Comparison of ENCODE assay signal across 17 cellular contexts in the genomic region with DNA sequence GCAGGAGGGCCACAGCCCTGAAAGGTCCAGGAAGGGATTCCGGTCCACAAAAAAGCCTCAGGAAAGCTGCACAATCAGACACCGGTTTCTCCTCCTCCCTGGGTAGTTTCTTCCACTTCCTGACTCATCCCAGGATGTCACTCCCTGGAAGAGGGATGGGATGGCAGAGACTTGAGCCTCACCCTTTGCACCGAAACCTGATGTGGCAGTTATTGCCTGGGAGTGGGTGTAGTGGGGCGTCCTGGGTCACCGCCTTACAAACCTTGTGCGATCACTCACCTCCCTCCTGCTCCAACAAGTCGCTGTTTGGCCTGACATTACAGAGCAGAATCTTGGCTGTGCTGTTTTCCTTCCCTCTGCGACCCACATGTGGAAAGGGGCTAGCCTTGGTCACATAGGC.
A peak's percentile ranks its signal among the peaks of the same experiment; 100 is the strongest.
DNase-seq lines count a peak whose midpoint lies in the region; FAIRE-seq and TF ChIP-seq lines count a peak whose summit lies in the region.
"Had no signal": no experiment of that assay in that cellular context is flagged by ENCODE, and none has a peak within 500 bp of the region (broad histone marks: within the 10 kb centered on the region; RNA-seq: fewer than 3 reads in every experiment).

No MANE protein-coding gene starts in this region.

- H3K79me2 ChIP-seq in GM23248 (ENCODE audit: insufficient read depth): no peaks in the 10 kb centered on the region

- H3K36me3 ChIP-seq in GM23248 (ENCODE audit: low read depth) (no peaks in the 10 kb centered on the region), spleen (no peaks in the 10 kb centered on the region), small intestine (ENCODE audit: control insufficient read depth in 2 of 2, insufficient read depth in 2 of 2, low read length in 2 of 2) (no peaks in the 10 kb centered on the region)

- no peaks in the 10 kb centered on the region for H4K20me1 ChIP-seq in GM23248 (ENCODE audit: insufficient read depth)

- FAIRE-seq in small intestine (lab: Jason Lieb, UNC) (no peak), RCC 7860 (lab: Jason Lieb, UNC) (no peak)
- FAIRE-seq: K562 had no signal

- H3K4me2 ChIP-seq in GM23248 (ENCODE audit: unreplicated experiment): no peak overlapping the region

- no peak overlapping the region for H3K9ac ChIP-seq in GM23248

- H3F3A ChIP-seq in GM23248 (ENCODE audit: insufficient read depth): no peaks in the 10 kb centered on the region

- H3K4me1 ChIP-seq in GM23248 (ENCODE audit: insufficient read depth) (no peaks in the 10 kb centered on the region), spleen (no peaks in the 10 kb centered on the region), small intestine (ENCODE audit: control insufficient read depth in 2 of 2, insufficient read depth in 1 of 2, low read depth in 1 of 2, low read length in 1 of 2) (no peaks in the 10 kb centered on the region)

- intact Hi-C loops in spleen (cut with DNase I; ENCODE audit: low total_unique reads): no loop called here

- CTCF ChIA-PET in RWPE1 (lab: Yijun Ruan, JAX): interaction anchor here (0.7 kb wide), 1 partner anchor 750 kb away, joined by 5 read pairs; no protein-coding TSS in a partner anchor

- no peak overlapping the region for H3K4me3 ChIP-seq in GM23248
- H3K4me3 ChIP-seq in fibroblast of mammary gland (ENCODE audit: control insufficient read depth, low read depth, low read length): no peak overlapping the region
- H3K4me3 ChIP-seq in spleen: no peak overlapping the region
- H3K4me3 ChIP-seq in small intestine (ENCODE audit: low read depth in 1 of 2, low read length in 2 of 2): no peak overlapping the region
- H3K4me3 ChIP-seq: K562 had no signal

- POLR2A ChIA-PET in RWPE1 (lab: Yijun Ruan, JAX; ENCODE audit: low non-redundant PET): no interaction called here

- no peaks in the 10 kb centered on the region for H3K9me2 ChIP-seq in GM23248 (ENCODE audit: insufficient read depth)

- H3K27me3 ChIP-seq in GM23248 (replicated peaks; ENCODE audit: insufficient read depth): no peaks in the 10 kb centered on the region
- H3K27me3 ChIP-seq in spleen (replicated peaks in 1 of 7): peaks cover 0 to 5% (median 0%) of the 10 kb centered on the region in 7 donors
- no peaks in the 10 kb centered on the region for H3K27me3 ChIP-seq in small intestine (ENCODE audit: control insufficient read depth in 2 of 2, insufficient read depth in 2 of 2, low read length in 2 of 2)

- no peaks in the 10 kb centered on the region for H3K9me3 ChIP-seq in GM23248 (ENCODE audit: low read depth)
- H3K9me3 ChIP-seq in spleen: no peaks in the 10 kb centered on the region
- H3K9me3 ChIP-seq in small intestine (ENCODE audit: control insufficient read depth, low read depth): no peaks in the 10 kb centered on the region

- TF ChIP-seq POLR2A in spleen (IDR thresholded peaks at IDR 0.05): no peak

- 64 to 65% methylated on average over 8 of the region's 8 CpGs for WGBS in GM23248 (ENCODE audit: low coverage in 1 of 2, low lambda C conversion rate in 2 of 2, missing lambda C conversion rate in 2 of 2), 2 experiments
- WGBS in spleen, 5 donors: 82 to 93% (median 84%) methylated on average over 7 to 8 of the region's 8 CpGs
- WGBS in small intestine, 3 donors: 81 to 87% (median 82%) methylated on average over 8 of the region's 8 CpGs

- TF ChIP-seq CTCF in RWPE1 (conservative IDR thresholded peaks at IDR 0.05; ENCODE audit: low read depth) (no peak), fibroblast of mammary gland (conservative IDR thresholded peaks at IDR 0.05; ENCODE audit: control insufficient read depth, insufficient read depth, low read depth, low read length) (no peak), spleen (IDR thresholded peaks at IDR 0.05 in 8 of 11, conservative IDR thresholded peaks at IDR 0.05 in 3 of 11) (no peak)

- H3K27ac ChIP-seq in GM23248 (no peak overlapping the region), RWPE1 (no peak overlapping the region), spleen (no peak overlapping the region), small intestine (ENCODE audit: low read depth in 1 of 2, low read length in 1 of 2) (no peak overlapping the region)
- H3K27ac ChIP-seq: HL-60 had no signal

- in situ Hi-C loops in GM23248 (cut with MboI): no loop called here

- H2AFZ ChIP-seq in GM23248: no peak overlapping the region

- DNase-seq in GM23248: peak; percentile 2
- DNase-seq in RWPE1 (ENCODE audit: low spot score): peak; percentile 21
- DNase-seq in fibroblast of mammary gland (ENCODE audit: low read depth): peak; percentile 6
- DNase-seq in spleen: peak; percentile 21
- DNase-seq in activated naive CD4-positive, alpha-beta T cell (lab: John Stamatoyannopoulos, UW): no peak
- DNase-seq in small intestine: no peak
- no peak for DNase-seq in RCC 7860 (ENCODE audit: low spot score)
- DNase-seq: ACHN, COR-L47, DMS153, EL, MV-4-11, NCI-H146, NCI-H2081, NCI-H510A had no signal

Comparison
In these comparisons a context has a peak if more than half of its experiments do, and no peak if none do; other contexts are left out.
1. DNase-seq: peak in GM23248 (single experiment), RWPE1 (single experiment), fibroblast of mammary gland (single experiment) and spleen (single experiment); none in activated naive CD4-positive, alpha-beta T cell (0 of 4), small intestine (single experiment) and RCC 7860 (single experiment).